In the genomic region with DNA sequence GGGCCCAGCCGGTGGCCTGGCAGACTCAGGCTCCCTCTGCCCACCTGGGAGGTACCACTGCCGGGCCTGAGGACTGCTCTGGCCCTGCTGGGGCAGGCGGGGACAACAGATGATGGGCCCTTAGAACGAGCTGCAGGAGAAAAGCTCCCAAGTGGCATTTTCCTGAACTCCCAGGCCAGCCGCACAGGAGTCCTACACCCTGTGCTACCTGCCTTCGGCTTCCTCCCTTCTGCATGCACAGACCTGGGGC, we compare ENCODE assay signal across 9 cellular contexts. TPM values are rescaled to one million over a fixed set of nuclear protein-coding genes. Genes with fewer than 3 reads are reported as not detected.
A peak's percentile ranks its signal among the peaks of the same experiment; 100 is the strongest.
DNase-seq lines count a peak whose midpoint lies in the region; ATAC-seq and TF ChIP-seq lines count a peak whose summit lies in the region.
"Had no signal": no experiment of that assay in that cellular context is flagged by ENCODE, and none has a peak within 500 bp of the region (broad histone marks: within the 10 kb centered on the region; RNA-seq: fewer than 3 reads in every experiment).

No MANE protein-coding gene starts in this region.

- ATAC-seq in PC-3, result peak; percentile 74

- H3K4me3 Mint-ChIP-seq in endodermal cell, result no peak overlapping the region

- no peaks in the 10 kb centered on the region for H3K27me3 Mint-ChIP-seq in endodermal cell (ENCODE audit: insufficient read depth)

- no peak overlapping the region for H3K27ac ChIP-seq in PC-3 (ENCODE audit: low read length)
- no peak overlapping the region for H3K27ac ChIP-seq in endodermal cell (ENCODE audit: low read depth, low read length)
- H3K27ac ChIP-seq in parathyroid adenoma, result no peak overlapping the region

- H3K9ac ChIP-seq in PC-3 (ENCODE audit: low read length) (no peak overlapping the region), endodermal cell (ENCODE audit: extremely low read depth, low read length, poor library complexity, severe bottlenecking) (no peak overlapping the region), parathyroid adenoma (no peak overlapping the region)

- POLR2A ChIA-PET in PC-3 (lab: Charles Lee; ENCODE audit: unreplicated experiment), result no interaction called here

- peaks cover 3% of the 10 kb centered on the region for H3K4me1 Mint-ChIP-seq in endodermal cell

- H3K27ac Mint-ChIP-seq in endodermal cell, result peak overlapping the region; percentile 48

- no peaks in the 10 kb centered on the region for H3K9me2 ChIP-seq in PC-3 (replicated peaks; ENCODE audit: low read length)

- no peaks in the 10 kb centered on the region for H3K9me3 Mint-ChIP-seq in endodermal cell

- CTCF ChIA-PET in PC-3 (lab: Charles Lee), result interaction anchor here (1.3 kb wide), 1 partner anchor 71 kb away, joined by 4 read pairs; no protein-coding TSS in a partner anchor

- 67 to 78% methylated on average over 3 to 6 of the region's 6 CpGs for WGBS in endodermal cell (ENCODE audit: insufficient coverage in 1 of 2, insufficient read length in 1 of 2), 2 experiments

- no peaks in the 10 kb centered on the region for H3F3A ChIP-seq in PC-3 (ENCODE audit: low read length, unreplicated experiment)

- peak; percentile 28 for DNase-seq in COLO668 (lab: John Stamatoyannopoulos, UW; ENCODE audit: unreplicated experiment)
- no peak for DNase-seq in PC-3
- DNase-seq in endodermal cell, result peak; percentile 81
- no peak for DNase-seq in hypothalamus (lab: John Stamatoyannopoulos, UW)
- DNase-seq in hippocampal formation (lab: John Stamatoyannopoulos, UW), result no peak
- no peak for DNase-seq in central memory CD4-positive, alpha-beta T cell
- DNase-seq in activated gamma-delta T cell treated with Interleukin-2 at 50 U/mL for 16 hours, result no peak

- H3K9me3 ChIP-seq in PC-3 (ENCODE audit: low read length) (no peaks in the 10 kb centered on the region), endodermal cell (ENCODE audit: control insufficient read depth, low read length) (no peaks in the 10 kb centered on the region), parathyroid adenoma (ENCODE audit: control insufficient read depth, low read length) (no peaks in the 10 kb centered on the region)
- H3K9me3 ChIP-seq: SJSA1 had no signal

- BruUV-seq in PC-3 (replicated peaks; lab: Mats Ljungman, UMichigan), result no TSS peak

- H3K27me3 ChIP-seq in PC-3 (ENCODE audit: low read length), result no peaks in the 10 kb centered on the region
- H3K27me3 ChIP-seq in endodermal cell (ENCODE audit: control insufficient read depth, insufficient read depth, low read length, poor library complexity, severe bottlenecking), result no peaks in the 10 kb centered on the region
- no peaks in the 10 kb centered on the region for H3K27me3 ChIP-seq in parathyroid adenoma (ENCODE audit: control insufficient read depth, insufficient read depth, low read length)
- H3K27me3 ChIP-seq: SJSA1 had no signal

- intact Hi-C loops in PC-3 (cut with micrococcal nuclease), result no loop called here

- H2AFZ ChIP-seq in PC-3 (ENCODE audit: low read length), result no peak overlapping the region
- H2AFZ ChIP-seq in parathyroid adenoma, result no peak overlapping the region

- H3K36me3 ChIP-seq in PC-3 (ENCODE audit: low read depth, low read length), result peaks cover 31% of the 10 kb centered on the region
- peaks cover 37% of the 10 kb centered on the region for H3K36me3 ChIP-seq in endodermal cell (ENCODE audit: control insufficient read depth, insufficient read depth, low read length)
- no peaks in the 10 kb centered on the region for H3K36me3 ChIP-seq in parathyroid adenoma (ENCODE audit: control insufficient read depth, insufficient read depth, low read length)

- no peaks in the 10 kb centered on the region for H4K20me1 ChIP-seq in PC-3 (ENCODE audit: low read length)

- no peak overlapping the region for H3K4me3 ChIP-seq in PC-3 (ENCODE audit: low read length)
- no peak overlapping the region for H3K4me3 ChIP-seq in endodermal cell (ENCODE audit: low read length)
- H3K4me3 ChIP-seq in parathyroid adenoma (ENCODE audit: low read depth, low read length), result no peak overlapping the region
- H3K4me3 ChIP-seq: SJSA1 had no signal

- H3K4me2 ChIP-seq in PC-3 (ENCODE audit: low read length), result no peak overlapping the region
- no peak overlapping the region for H3K4me2 ChIP-seq in parathyroid adenoma (ENCODE audit: low read length)

- peaks cover 21% of the 10 kb centered on the region for H3K36me3 Mint-ChIP-seq in endodermal cell (ENCODE audit: low read depth)

- H3K4me1 ChIP-seq in PC-3 (ENCODE audit: insufficient read depth, low read length) (no peaks in the 10 kb centered on the region), endodermal cell (ENCODE audit: control insufficient read depth, insufficient read depth, low read length) (no peaks in the 10 kb centered on the region), parathyroid adenoma (peaks cover 8% of the 10 kb centered on the region)

- TF ChIP-seq CTCF in PC-3 (conservative IDR thresholded peaks at IDR 0.05; ENCODE audit: low read depth, low read length), result no peak
- no peak for TF ChIP-seq CTCF in endodermal cell (conservative IDR thresholded peaks at IDR 0.05)
- peak; percentile 60 for TF ChIP-seq CTCF in parathyroid adenoma (IDR thresholded peaks at IDR 0.05)

- 0 out of 2 replicates have a peak, but pooled peaks cover 3% of the 10 kb centered on the region for H3K79me2 ChIP-seq in PC-3 (ENCODE audit: low read length)
- peaks cover 10% of the 10 kb centered on the region for H3K79me2 ChIP-seq in parathyroid adenoma

RNA-seq across cellular contexts. Expression of a gene that starts 41.3 kb away (rescaled TPM):
- total RNA-seq in PC-3 (2014; rRNA removed), result 177 and 182 TPM in 2 replicates
- total RNA-seq in endodermal cell, result 100 to 1,000 TPM; 196 to 204 TPM
- 192 TPM for polyA plus RNA-seq in endodermal cell (2013, experiment 1 of 2)
- polyA plus RNA-seq in endodermal cell (2013, experiment 2 of 2), result 208 TPM

Comparison
In these comparisons a context has a peak if more than half of its experiments do, and no peak if none do; other contexts are left out.
1. DNase-seq: peak in COLO668 (single experiment) and endodermal cell (single experiment); none in PC-3 (single experiment), hypothalamus (0 of 51), hippocampal formation (0 of 2), central memory CD4-positive, alpha-beta T cell (single experiment) and activated gamma-delta T cell treated with Interleukin-2 at 50 U/mL for 16 hours (single experiment).